1 cellular context compared by ENCODE assay signal in genomic region chr6:155466546-155466945, GRCh38.
TF ChIP-seq lines count a peak whose summit lies in the region.

No MANE protein-coding gene starts in this region.

TF ChIP-seq in HepG2, 621 proteins besides CTCF, POLR2A, EP300 and RAD21:
- TF ChIP-seq TFDP2 (CRISPR knock-in tag; IDR thresholded peaks at IDR 0.05) (no peak), NR1H2 (CRISPR knock-in tag; IDR thresholded peaks at IDR 0.05; ENCODE audit: borderline replicate concordance, low read depth) (no peak), PHF20 (CRISPR knock-in tag; IDR thresholded peaks at IDR 0.05) (no peak), CBX1 (IDR thresholded peaks at IDR 0.05; ENCODE audit: low read depth) (no peak), ZNF124 (CRISPR knock-in tag; IDR thresholded peaks at IDR 0.05) (no peak), KLF13 (CRISPR knock-in tag; IDR thresholded peaks at IDR 0.05) (no peak), RFXANK (CRISPR knock-in tag; IDR thresholded peaks at IDR 0.05) (no peak), HNF4G (IDR thresholded peaks at IDR 0.05; ENCODE audit: borderline replicate concordance, low read depth, low read length) (no peak), HNF4G (CRISPR knock-in tag; IDR thresholded peaks at IDR 0.05; ENCODE audit: borderline replicate concordance, low read depth) (no peak), SMARCE1 (IDR thresholded peaks at IDR 0.05; ENCODE audit: borderline replicate concordance) (no peak)
- TF ChIP-seq, protein P1, sequence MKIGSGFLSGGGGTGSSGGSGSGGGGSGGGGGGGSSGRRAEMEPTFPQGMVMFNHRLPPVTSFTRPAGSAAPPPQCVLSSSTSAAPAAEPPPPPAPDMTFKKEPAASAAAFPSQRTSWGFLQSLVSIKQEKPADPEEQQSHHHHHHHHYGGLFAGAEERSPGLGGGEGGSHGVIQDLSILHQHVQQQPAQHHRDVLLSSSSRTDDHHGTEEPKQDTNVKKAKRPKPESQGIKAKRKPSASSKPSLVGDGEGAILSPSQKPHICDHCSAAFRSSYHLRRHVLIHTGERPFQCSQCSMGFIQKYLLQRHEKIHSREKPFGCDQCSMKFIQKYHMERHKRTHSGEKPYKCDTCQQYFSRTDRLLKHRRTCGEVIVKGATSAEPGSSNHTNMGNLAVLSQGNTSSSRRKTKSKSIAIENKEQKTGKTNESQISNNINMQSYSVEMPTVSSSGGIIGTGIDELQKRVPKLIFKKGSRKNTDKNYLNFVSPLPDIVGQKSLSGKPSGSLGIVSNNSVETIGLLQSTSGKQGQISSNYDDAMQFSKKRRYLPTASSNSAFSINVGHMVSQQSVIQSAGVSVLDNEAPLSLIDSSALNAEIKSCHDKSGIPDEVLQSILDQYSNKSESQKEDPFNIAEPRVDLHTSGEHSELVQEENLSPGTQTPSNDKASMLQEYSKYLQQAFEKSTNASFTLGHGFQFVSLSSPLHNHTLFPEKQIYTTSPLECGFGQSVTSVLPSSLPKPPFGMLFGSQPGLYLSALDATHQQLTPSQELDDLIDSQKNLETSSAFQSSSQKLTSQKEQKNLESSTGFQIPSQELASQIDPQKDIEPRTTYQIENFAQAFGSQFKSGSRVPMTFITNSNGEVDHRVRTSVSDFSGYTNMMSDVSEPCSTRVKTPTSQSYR (CRISPR knock-in tag; IDR thresholded peaks at IDR 0.05; ENCODE audit: borderline replicate concordance), result no peak
- TF ChIP-seq, protein P2, sequence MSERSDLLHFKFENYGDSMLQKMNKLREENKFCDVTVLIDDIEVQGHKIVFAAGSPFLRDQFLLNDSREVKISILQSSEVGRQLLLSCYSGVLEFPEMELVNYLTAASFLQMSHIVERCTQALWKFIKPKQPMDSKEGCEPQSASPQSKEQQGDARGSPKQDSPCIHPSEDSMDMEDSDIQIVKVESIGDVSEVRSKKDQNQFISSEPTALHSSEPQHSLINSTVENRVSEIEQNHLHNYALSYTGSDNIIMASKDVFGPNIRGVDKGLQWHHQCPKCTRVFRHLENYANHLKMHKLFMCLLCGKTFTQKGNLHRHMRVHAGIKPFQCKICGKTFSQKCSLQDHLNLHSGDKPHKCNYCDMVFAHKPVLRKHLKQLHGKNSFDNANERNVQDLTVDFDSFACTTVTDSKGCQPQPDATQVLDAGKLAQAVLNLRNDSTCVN (CRISPR knock-in tag; IDR thresholded peaks at IDR 0.05; ENCODE audit: borderline replicate concordance), result no peak
TF ChIP-seq in HepG2: peak in this region for 0.
